In genomic region chr11:45477588-45477987, GRCh38 we compare ENCODE assay signal across 32 cellular contexts.
"Had no signal": no experiment of that assay in that cellular context is flagged by ENCODE, and none has a peak within 500 bp of the region (broad histone marks: within the 10 kb centered on the region; RNA-seq: fewer than 3 reads in every experiment).

No MANE protein-coding gene starts in this region.

- FAIRE-seq: colon, endometrium, endothelial cell of umbilical vein had no signal

- H3K4me3 ChIP-seq: adrenal gland, body of pancreas, cardiac muscle cell, esophagus squamous epithelium, gastroesophageal sphincter had no signal

- DNase-seq: activated CD4-positive, alpha-beta memory T cell treated with anti-CD3 and anti-CD28 coated beads for 36 hours; activated CD4-positive, alpha-beta T cell treated with anti-CD3 and anti-CD28 coated beads for 36 hours; activated CD4-positive, alpha-beta T cell treated with anti-CD3 and anti-CD28 coated beads, Interleukin-2, amount 10 ng/mL, durations not matched to agents 24 days and 14 days; activated CD4-positive, CD25-positive, alpha-beta regulatory T cell; activated CD4-positive, CD25-positive, alpha-beta regulatory T cell treated with anti-CD3 and anti-CD28 coated beads, Interleukin-2, amount 50 U/mL, for 72 hours; activated CD8-positive, alpha-beta memory T cell treated with anti-CD3 and anti-CD28 coated beads, Interleukin-2, amount 10 ng/mL, durations not matched to agents 7 days and 5 days; activated CD8-positive, alpha-beta memory T cell treated with anti-CD3 and anti-CD28 coated beads, Interleukin-2, amount 50 U/mL, for 4 hours; activated CD8-positive, alpha-beta T cell treated with anti-CD3 and anti-CD28 coated beads, Interleukin-2, amount 10 ng/mL, durations not matched to agents 7 days and 5 days; activated effector memory CD4-positive, alpha-beta T cell treated with anti-CD3 and anti-CD28 coated beads, Interleukin-2, amount 50 U/mL, for 16 hours; activated naive CD4-positive, alpha-beta T cell treated with anti-CD3 and anti-CD28 coated beads for 36 hours; activated naive CD8-positive, alpha-beta T cell treated with anti-CD3 and anti-CD28 coated beads for 36 hours; activated naive CD8-positive, alpha-beta T cell treated with anti-CD3 and anti-CD28 coated beads, Interleukin-2, amount 50 U/mL, for 24 hours; activated T-cell treated with anti-CD3 and anti-CD28 coated beads, Interleukin-2, amount 50 U/mL, for 1 hour; activated T-cell treated with anti-CD3 and anti-CD28 coated beads, Interleukin-2, amount 50 U/mL, for 48 hours; adrenal gland; amygdala; aorta; body of pancreas; cortex of kidney; dermis blood vessel endothelial cell; effector CD4-positive, alpha-beta T cell; effector memory CD8-positive, alpha-beta T cell; esophagus squamous epithelium; foreskin melanocyte; T-helper 1 cell; T-helper 17 cell had no signal

- ATAC-seq: activated CD4-positive, alpha-beta T cell treated with anti-CD3 and anti-CD28 coated beads for 36 hours; activated CD8-positive, alpha-beta memory T cell treated with anti-CD3 and anti-CD28 coated beads, Interleukin-2, amount 10 ng/mL, durations not matched to agents 7 days and 5 days; activated CD8-positive, alpha-beta T cell treated with anti-CD3 and anti-CD28 coated beads, Interleukin-2, amount 10 ng/mL, durations not matched to agents 7 days and 5 days; activated naive CD8-positive, alpha-beta T cell treated with anti-CD3 and anti-CD28 coated beads, Interleukin-2, amount 50 U/mL, for 24 hours; body of pancreas; effector memory CD8-positive, alpha-beta T cell; gastroesophageal sphincter; T-helper 17 cell had no signal

- H3K27ac ChIP-seq: adrenal gland, body of pancreas, cardiac muscle cell, epithelial cell of prostate, esophagus squamous epithelium, gastroesophageal sphincter had no signal

- H3K9me3 ChIP-seq: adrenal gland, body of pancreas, esophagus squamous epithelium had no signal

- H3K36me3 ChIP-seq: adrenal gland, cardiac muscle cell, esophagus squamous epithelium, gastroesophageal sphincter had no signal

- H3K4me1 ChIP-seq: adrenal gland, esophagus squamous epithelium, gastroesophageal sphincter had no signal

- H3K27me3 ChIP-seq: adrenal gland, body of pancreas had no signal
